In the genomic region with DNA sequence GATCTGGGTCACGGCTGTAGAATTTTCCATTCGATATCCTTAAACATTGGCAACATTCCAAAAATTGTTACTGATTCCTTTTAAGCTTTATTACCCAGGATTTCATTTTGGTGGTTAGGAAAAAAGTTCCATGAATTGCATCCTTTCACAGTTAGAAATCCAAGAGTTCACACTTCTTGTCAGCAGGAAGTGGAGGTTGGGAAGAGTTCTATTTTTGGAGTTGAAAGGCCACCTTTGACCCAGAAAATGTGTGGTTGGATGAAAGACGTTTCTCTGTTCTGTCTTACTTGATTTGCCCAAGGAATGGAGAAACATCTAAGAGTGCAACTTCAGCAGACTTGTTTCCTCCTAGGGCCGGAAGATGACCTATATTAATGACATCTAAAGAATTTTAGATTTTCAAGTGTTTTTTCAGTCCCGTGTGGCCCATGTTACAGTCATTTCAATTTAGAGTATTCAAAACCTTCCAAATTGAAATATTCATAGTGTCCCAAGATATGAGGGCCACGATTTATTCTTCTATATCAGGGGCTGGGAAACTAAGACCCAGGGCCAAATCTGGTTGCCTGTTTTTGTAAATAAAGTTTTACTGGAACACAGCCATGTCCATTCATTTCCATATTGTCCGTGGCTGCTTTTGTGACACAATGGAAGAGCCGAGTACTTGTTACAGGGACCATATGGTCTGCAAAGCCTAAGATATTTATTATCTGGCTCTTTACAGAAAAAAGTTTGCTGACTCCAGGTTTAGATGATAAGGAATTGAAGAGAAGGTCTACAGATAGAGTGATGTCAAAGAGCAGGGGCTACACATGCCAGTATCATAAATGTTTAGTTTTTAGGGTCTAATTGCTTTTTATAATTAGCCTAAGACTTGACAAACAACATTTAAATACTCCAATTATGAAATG, we compare ENCODE assay signal across 1 cellular context.
TF ChIP-seq lines count a peak whose summit lies in the region.

No MANE protein-coding gene starts in this region.

TF ChIP-seq in SK-N-SH, 30 proteins besides CTCF, POLR2A, EP300 and RAD21 (continued from another document):
- TF ChIP-seq, protein P1, sequence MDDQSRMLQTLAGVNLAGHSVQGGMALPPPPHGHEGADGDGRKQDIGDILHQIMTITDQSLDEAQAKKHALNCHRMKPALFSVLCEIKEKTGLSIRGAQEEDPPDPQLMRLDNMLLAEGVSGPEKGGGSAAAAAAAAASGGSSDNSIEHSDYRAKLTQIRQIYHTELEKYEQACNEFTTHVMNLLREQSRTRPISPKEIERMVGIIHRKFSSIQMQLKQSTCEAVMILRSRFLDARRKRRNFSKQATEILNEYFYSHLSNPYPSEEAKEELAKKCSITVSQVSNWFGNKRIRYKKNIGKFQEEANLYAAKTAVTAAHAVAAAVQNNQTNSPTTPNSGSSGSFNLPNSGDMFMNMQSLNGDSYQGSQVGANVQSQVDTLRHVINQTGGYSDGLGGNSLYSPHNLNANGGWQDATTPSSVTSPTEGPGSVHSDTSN (IDR thresholded peaks at IDR 0.05): no peak
- TF ChIP-seq NFIC (IDR thresholded peaks at IDR 0.05; ENCODE audit: borderline replicate concordance): no peak
- TF ChIP-seq NRF1 (IDR thresholded peaks at IDR 0.05; ENCODE audit: low read depth, low read length): no peak
